1 cellular context compared by ENCODE assay signal in the genomic region with DNA sequence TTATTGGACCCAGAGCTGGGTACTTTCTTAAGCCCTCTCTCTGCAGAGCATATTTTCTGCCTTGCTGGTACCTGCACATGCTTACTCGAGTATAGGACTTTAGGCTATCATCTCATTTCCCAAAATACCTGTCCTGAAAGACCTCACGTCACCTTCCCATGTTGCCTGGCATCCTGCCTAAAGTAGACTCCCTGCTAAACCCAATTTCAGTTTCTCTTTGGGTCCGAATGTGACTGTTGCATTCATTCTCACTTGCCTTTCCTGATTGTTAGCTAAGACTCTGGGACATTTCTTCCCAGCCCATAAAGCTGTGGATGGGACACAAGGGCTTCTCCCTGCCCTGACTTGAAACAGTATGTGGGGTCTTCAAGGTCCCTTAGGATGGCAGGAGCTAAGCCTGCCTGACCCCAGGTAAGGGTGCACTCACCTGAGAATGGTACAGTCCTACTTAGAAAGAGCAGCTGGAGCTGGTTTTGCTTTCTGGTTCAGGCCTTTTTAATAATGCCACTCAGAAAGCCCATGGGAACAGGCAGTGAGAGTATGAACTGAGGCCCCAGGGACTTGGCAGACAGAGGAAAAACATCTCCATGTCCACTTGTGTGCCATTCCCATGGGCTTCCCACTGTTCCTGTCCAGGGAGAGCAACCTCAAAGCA.
TF ChIP-seq lines count a peak whose summit lies in the region.

No MANE protein-coding gene starts in this region.

TF ChIP-seq in IMR-90, 13 proteins besides CTCF, POLR2A, EP300 and RAD21 (continued from another document):
- TF ChIP-seq CHD1 (IDR thresholded peaks at IDR 0.05; ENCODE audit: low read depth, low read length), result no peak
- no peak for TF ChIP-seq BHLHE40 (IDR thresholded peaks at IDR 0.05; ENCODE audit: low read depth, low read length)
- TF ChIP-seq, protein P1, sequence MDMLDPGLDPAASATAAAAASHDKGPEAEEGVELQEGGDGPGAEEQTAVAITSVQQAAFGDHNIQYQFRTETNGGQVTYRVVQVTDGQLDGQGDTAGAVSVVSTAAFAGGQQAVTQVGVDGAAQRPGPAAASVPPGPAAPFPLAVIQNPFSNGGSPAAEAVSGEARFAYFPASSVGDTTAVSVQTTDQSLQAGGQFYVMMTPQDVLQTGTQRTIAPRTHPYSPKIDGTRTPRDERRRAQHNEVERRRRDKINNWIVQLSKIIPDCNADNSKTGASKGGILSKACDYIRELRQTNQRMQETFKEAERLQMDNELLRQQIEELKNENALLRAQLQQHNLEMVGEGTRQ (IDR thresholded peaks at IDR 0.05; ENCODE audit: low read depth, low read length), result no peak
- no peak for TF ChIP-seq SMC3 (IDR thresholded peaks at IDR 0.05; ENCODE audit: low read depth, low read length)
- no peak for TF ChIP-seq NFE2L2 (IDR thresholded peaks at IDR 0.05; ENCODE audit: low read depth, low read length)
- TF ChIP-seq MAZ (IDR thresholded peaks at IDR 0.05; ENCODE audit: borderline replicate concordance, low read depth, low read length), result no peak
- TF ChIP-seq, protein P2, sequence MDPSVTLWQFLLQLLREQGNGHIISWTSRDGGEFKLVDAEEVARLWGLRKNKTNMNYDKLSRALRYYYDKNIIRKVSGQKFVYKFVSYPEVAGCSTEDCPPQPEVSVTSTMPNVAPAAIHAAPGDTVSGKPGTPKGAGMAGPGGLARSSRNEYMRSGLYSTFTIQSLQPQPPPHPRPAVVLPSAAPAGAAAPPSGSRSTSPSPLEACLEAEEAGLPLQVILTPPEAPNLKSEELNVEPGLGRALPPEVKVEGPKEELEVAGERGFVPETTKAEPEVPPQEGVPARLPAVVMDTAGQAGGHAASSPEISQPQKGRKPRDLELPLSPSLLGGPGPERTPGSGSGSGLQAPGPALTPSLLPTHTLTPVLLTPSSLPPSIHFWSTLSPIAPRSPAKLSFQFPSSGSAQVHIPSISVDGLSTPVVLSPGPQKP (IDR thresholded peaks at IDR 0.05; ENCODE audit: borderline replicate concordance, low read depth, low read length), result no peak
- TF ChIP-seq FOS (IDR thresholded peaks at IDR 0.05; ENCODE audit: low read depth, low read length), result no peak
- no peak for TF ChIP-seq RFX5 (IDR thresholded peaks at IDR 0.05; ENCODE audit: low read depth, low read length)
- TF ChIP-seq MAFK (IDR thresholded peaks at IDR 0.05; ENCODE audit: low read depth, low read length), result no peak
